ENCODE assay signal across 1 cellular context in the genomic region with DNA sequence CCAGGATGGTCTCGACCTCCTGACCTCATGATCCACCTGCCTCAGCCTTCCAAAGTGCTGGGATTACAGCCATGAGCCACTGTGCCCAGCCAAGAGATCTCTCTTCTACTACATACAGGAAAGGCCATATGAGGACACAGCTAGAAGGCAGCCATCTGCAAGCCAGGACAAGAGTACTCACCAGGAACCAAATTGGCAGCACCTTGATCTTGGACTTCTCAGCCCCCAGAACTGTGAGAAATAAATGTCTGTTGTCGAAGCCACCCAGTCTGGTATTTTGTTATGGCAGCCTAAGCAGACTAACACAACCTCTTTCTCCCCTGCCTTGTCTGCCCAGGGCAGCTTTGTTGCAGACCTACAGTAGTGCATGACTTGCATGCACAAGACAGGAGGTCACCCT.
TF ChIP-seq lines count a peak whose summit lies in the region.

No MANE protein-coding gene starts in this region.

TF ChIP-seq in K562, 482 proteins besides CTCF, POLR2A, EP300 and RAD21 (continued from another document):
- TF ChIP-seq, protein P1, sequence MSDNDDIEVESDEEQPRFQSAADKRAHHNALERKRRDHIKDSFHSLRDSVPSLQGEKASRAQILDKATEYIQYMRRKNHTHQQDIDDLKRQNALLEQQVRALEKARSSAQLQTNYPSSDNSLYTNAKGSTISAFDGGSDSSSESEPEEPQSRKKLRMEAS (CRISPR knock-in tag; IDR thresholded peaks at IDR 0.05): no peak
- no peak for TF ChIP-seq ZC3H8 (IDR thresholded peaks at IDR 0.05)
- no peak for TF ChIP-seq E2F3 (CRISPR knock-in tag; IDR thresholded peaks at IDR 0.05)
- no peak for TF ChIP-seq NUFIP1 (IDR thresholded peaks at IDR 0.05; ENCODE audit: partially characterized antibody)
- no peak for TF ChIP-seq NFRKB (IDR thresholded peaks at IDR 0.05; ENCODE audit: low read depth)
- TF ChIP-seq ZNF551 (CRISPR knock-in tag; IDR thresholded peaks at IDR 0.05): no peak
- TF ChIP-seq ZNF707 (CRISPR knock-in tag; conservative IDR thresholded peaks at IDR 0.05): no peak
